ENCODE assay signal across 16 cellular contexts in genomic region chr10:7102557-7103349, GRCh38.
A peak's percentile ranks its signal among the peaks of the same experiment; 100 is the strongest.
DNase-seq lines count a peak whose midpoint lies in the region; ATAC-seq, FAIRE-seq and TF ChIP-seq lines count a peak whose summit lies in the region.
"Had no signal": no experiment of that assay in that cellular context is flagged by ENCODE, and none has a peak within 500 bp of the region (broad histone marks: within the 10 kb centered on the region; RNA-seq: fewer than 3 reads in every experiment).

No MANE protein-coding gene starts in this region.

- peak overlapping the region; percentile 67 for H3K4me3 ChIP-seq in DOHH2 (ENCODE audit: low read length)
- H3K4me3 ChIP-seq in coronary artery = no peak overlapping the region
- H3K4me3 ChIP-seq: gastrocnemius medialis had no signal

- peaks cover 26% of the 10 kb centered on the region for H3K4me1 ChIP-seq in DOHH2 (ENCODE audit: control insufficient read depth, low read length)
- H3K4me1 ChIP-seq: gastrocnemius medialis had no signal

- H3K27me3 ChIP-seq in DOHH2 (ENCODE audit: control insufficient read depth, low read length) = no peaks in the 10 kb centered on the region
- H3K27me3 ChIP-seq: gastrocnemius medialis had no signal

- no peaks in the 10 kb centered on the region for H3K9me2 ChIP-seq in DOHH2 (replicated peaks; ENCODE audit: control insufficient read depth, low read length)

- H3K9me3 ChIP-seq in DOHH2 (ENCODE audit: control insufficient read depth, insufficient read depth, low read length) = no peaks in the 10 kb centered on the region
- H3K9me3 ChIP-seq: gastrocnemius medialis had no signal

- no peaks in the 10 kb centered on the region for H3F3A ChIP-seq in DOHH2 (ENCODE audit: control insufficient read depth, insufficient read depth)

- peak overlapping the region; percentile 78 for H3K27ac ChIP-seq in DOHH2 (ENCODE audit: low read depth, low read length)
- no peak overlapping the region for H3K27ac ChIP-seq in coronary artery
- H3K27ac ChIP-seq: gastrocnemius medialis had no signal

- H3K36me3 ChIP-seq in DOHH2 (ENCODE audit: control insufficient read depth, low read length) = no peaks in the 10 kb centered on the region
- H3K36me3 ChIP-seq: gastrocnemius medialis had no signal

- TF ChIP-seq CTCF in DOHH2 (IDR thresholded peaks at IDR 0.05; ENCODE audit: low read depth, low read length, poor library complexity, severe bottlenecking) (no peak), coronary artery (IDR thresholded peaks at IDR 0.05) (no peak)

- no peaks in the 10 kb centered on the region for H4K20me1 ChIP-seq in DOHH2 (ENCODE audit: control insufficient read depth, insufficient read depth, low read depth, low read length)

- H3K79me2 ChIP-seq in DOHH2 (ENCODE audit: control insufficient read depth, low read length) = no peaks in the 10 kb centered on the region

- DNase-seq in GM19239 (ENCODE audit: insufficient read length, low spot score) (no peak), SW 1271 (lab: John Stamatoyannopoulos, UW) (no peak), 8988T (no peak), coronary artery (ENCODE audit: low spot score) (no peak)
- DNase-seq: activated T-cell treated with anti-CD3 and anti-CD28 coated beads, Interleukin-2, amount 50 U/mL, for 72 hours; amygdala; gastrocnemius medialis; immature natural killer cell; NCI-H1048; NCI-H2171 treated with DMSO at 0.1 percent for 48 hours; SIG-M5 had no signal

- peak; percentile 23 for FAIRE-seq in GM19239 (lab: Jason Lieb, UNC)
- FAIRE-seq: H1 had no signal

- H3K4me2 ChIP-seq in DOHH2 (ENCODE audit: low read length) = peak overlapping the region; percentile 82

- ATAC-seq in HG02759 (IDR thresholded peaks at IDR 0.05; ENCODE audit: unreplicated experiment) = peak; percentile 93
- peak; percentile 89 for ATAC-seq in HG03565 (IDR thresholded peaks at IDR 0.05; ENCODE audit: unreplicated experiment)
- ATAC-seq in GM21786 (IDR thresholded peaks at IDR 0.05; ENCODE audit: unreplicated experiment) = no peak
- ATAC-seq: gastrocnemius medialis had no signal
